Comparison of ENCODE assay signal across 13 cellular contexts in genomic region chr5:131974956-131975726, GRCh38. TPM values are rescaled to one million over a fixed set of nuclear protein-coding genes. Genes with fewer than 3 reads are reported as not detected.
DNase-seq lines count a peak whose midpoint lies in the region; ATAC-seq, FAIRE-seq and TF ChIP-seq lines count a peak whose summit lies in the region.
"Had no signal": no experiment of that assay in that cellular context is flagged by ENCODE, and none has a peak within 500 bp of the region (broad histone marks: within the 10 kb centered on the region; RNA-seq: fewer than 3 reads in every experiment).

No MANE protein-coding gene starts in this region.

- POLR2A ChIA-PET in HepG2 (lab: Yijun Ruan, JAX) = no interaction called here

- H3K4me3 ChIP-seq in HepG2 (replicated peaks in 1 of 3; ENCODE audit: insufficient read depth in 1 of 3, low read depth in 2 of 3, low read length in 3 of 3) (no peak overlapping the region), right lobe of liver (no peak overlapping the region)

- TF ChIP-seq EP300 in HepG2 (IDR thresholded peaks at IDR 0.05; ENCODE audit: low read depth in 2 of 2, low read length in 2 of 2) (no peak), HepG2 (CRISPR knock-in tag; IDR thresholded peaks at IDR 0.05; ENCODE audit: borderline replicate concordance) (no peak)

- H3K9me3 ChIP-seq in HepG2 (ENCODE audit: low read length) = no peaks in the 10 kb centered on the region
- H3K9me3 ChIP-seq in right lobe of liver = no peaks in the 10 kb centered on the region

- FAIRE-seq in HepG2 (lab: Jason Lieb, UNC) = no peak

- no TSS peak for BruUV-seq in HepG2 (replicated peaks; lab: Mats Ljungman, UMichigan)

- intact Hi-C loops in HepG2 (cut with micrococcal nuclease; ENCODE audit: unreplicated experiment) (no loop called here), right lobe of liver (cut with DNase I) (no loop called here)

- peak overlapping the region; percentile 82 for H3K27ac Mint-ChIP-seq in activated naive CD8-positive, alpha-beta T cell treated with anti-CD3 and anti-CD28 coated beads for 36 hours

- peak overlapping the region; percentile 57 for H3K4me3 Mint-ChIP-seq in activated naive CD8-positive, alpha-beta T cell treated with anti-CD3 and anti-CD28 coated beads for 36 hours
- H3K4me3 Mint-ChIP-seq: neural crest cell had no signal

- no peak overlapping the region for H3K4me2 ChIP-seq in HepG2 (ENCODE audit: low read depth, low read length)

- H3K4me1 ChIP-seq in HepG2 (ENCODE audit: insufficient read depth, low read length) = peaks cover 16% of the 10 kb centered on the region
- no peaks in the 10 kb centered on the region for H3K4me1 ChIP-seq in right lobe of liver

- H3K27me3 Mint-ChIP-seq in activated naive CD8-positive, alpha-beta T cell treated with anti-CD3 and anti-CD28 coated beads for 36 hours = no peaks in the 10 kb centered on the region

- no peaks in the 10 kb centered on the region for H3K79me2 ChIP-seq in HepG2 (ENCODE audit: insufficient read depth, low read length)

- H4K20me1 ChIP-seq in HepG2 (ENCODE audit: insufficient read depth, low read length) = no peaks in the 10 kb centered on the region

- no peaks in the 10 kb centered on the region for H3K27me3 ChIP-seq in HepG2 (ENCODE audit: control insufficient read depth in 1 of 2, insufficient read depth in 2 of 2, low read length in 2 of 2)
- no peaks in the 10 kb centered on the region for H3K27me3 ChIP-seq in right lobe of liver

- H2AFZ ChIP-seq in HepG2 (ENCODE audit: low read length) = no peak overlapping the region

- CTCF ChIA-PET in HepG2 (lab: Yijun Ruan, JAX; ENCODE audit: low intra/inter-chr PET ratio, low total read pairs) = no interaction called here

- peaks cover 38% of the 10 kb centered on the region for H3K4me1 Mint-ChIP-seq in activated naive CD8-positive, alpha-beta T cell treated with anti-CD3 and anti-CD28 coated beads for 36 hours

- no peak overlapping the region for H3K27ac ChIP-seq in HepG2 (ENCODE audit: extremely low read length, insufficient read depth, low read length)
- H3K27ac ChIP-seq in right lobe of liver = no peak overlapping the region

- WGBS in HepG2 (ENCODE audit: low lambda C conversion rate) = 79% methylated on average over 10 of the region's 12 CpGs
- WGBS in right lobe of liver (ENCODE audit: insufficient coverage, low coverage, low lambda C conversion rate, missing lambda C conversion rate) = 66% methylated on average over 7 of the region's 12 CpGs

- no peak for TF ChIP-seq CTCF in HepG2 (CRISPR knock-in tag; IDR thresholded peaks at IDR 0.05)
- TF ChIP-seq CTCF in right lobe of liver (IDR thresholded peaks at IDR 0.05) = no peak

- DNase-seq in HepG2 (ENCODE audit: low spot score) (no peak), right lobe of liver (no peak), mucosa of gallbladder (ENCODE audit: low spot score) (peak; percentile 9), HUDEP-2 (lab: John Stamatoyannopoulos, UW; ENCODE audit: unreplicated experiment in 76 of 76) (no peak), DMS79 (lab: John Stamatoyannopoulos, UW) (no peak)
- DNase-seq in activated naive CD8-positive, alpha-beta T cell treated with anti-CD3 and anti-CD28 coated beads for 36 hours = no peak
- DNase-seq in stimulated activated CD4-positive, alpha-beta T cell treated with anti-CD3 and anti-CD28 coated beads, Interleukin-15, amount 100 ng/mL, for 24 hours = no peak
- DNase-seq: anterior cingulate cortex, foreskin melanocyte, Kasumi-1 had no signal

- H3K9me3 Mint-ChIP-seq in activated naive CD8-positive, alpha-beta T cell treated with anti-CD3 and anti-CD28 coated beads for 36 hours = no peaks in the 10 kb centered on the region
- H3K9me3 Mint-ChIP-seq: neural crest cell had no signal

- H3K36me3 Mint-ChIP-seq in activated naive CD8-positive, alpha-beta T cell treated with anti-CD3 and anti-CD28 coated beads for 36 hours = no peaks in the 10 kb centered on the region

- in situ Hi-C loops in HepG2 (cut with HindIII; ENCODE audit: extremely low pct_ligation_motif_present, low pct_unique_long_range_greater_than_20kb) = no loop called here

- TF ChIP-seq POLR2A in HepG2 (IDR thresholded peaks at IDR 0.05; ENCODE audit: insufficient read depth in 1 of 2, low read depth in 2 of 2, low read length in 2 of 2) = no peak
- no peak for TF ChIP-seq POLR2A in right lobe of liver (IDR thresholded peaks at IDR 0.05)

- H3K36me3 ChIP-seq in HepG2 (replicated peaks in 1 of 2; ENCODE audit: control insufficient read depth in 1 of 2, insufficient read depth in 2 of 2, low read length in 2 of 2) = no peaks in the 10 kb centered on the region
- H3K36me3 ChIP-seq in right lobe of liver = no peaks in the 10 kb centered on the region

- no peak for TF ChIP-seq RAD21 in HepG2 (CRISPR knock-in tag; IDR thresholded peaks at IDR 0.05)

- ATAC-seq in HepG2 (peak; percentile 58), right lobe of liver (no peak), GM21447 (IDR thresholded peaks at IDR 0.05; ENCODE audit: unreplicated experiment) (no peak)
- ATAC-seq: SK-N-SH treated with all-trans-retinoic acid at 6 μM for 48 hours had no signal

- H3K9ac ChIP-seq in HepG2 (ENCODE audit: insufficient read depth, low read depth, low read length) = no peak overlapping the region

RNA-seq across cellular contexts. Expression of gene MEIKIN, which starts 29.7 kb away (rescaled TPM):
- total RNA-seq in HepG2 (2016; rRNA removed; fragmentation: Illumina TruSeq; extraction: Trizol) (not detected in 2 replicates), right lobe of liver (under 1 TPM in 1 of 6 experiments, not detected in 5; 0.55 TPM), mucosa of gallbladder (not detected)
- not detected in 2 replicates for total RNA-seq in HepG2 (2016; cell fraction: cytosol; rRNA removed; fragmentation: Illumina TruSeq; extraction: Trizol; ENCODE audit: low read depth)
- not detected in 2 replicates for total RNA-seq in HepG2 (2016; cell fraction: insoluble cytoplasmic fraction; rRNA removed; fragmentation: Illumina TruSeq; extraction: Trizol)
- total RNA-seq in HepG2 (2016; cell fraction: membrane; rRNA removed; fragmentation: Illumina TruSeq; extraction: Trizol) = not detected in 2 replicates
- not detected in 2 replicates for total RNA-seq in HepG2 (2016; cell fraction: nucleus; rRNA removed; fragmentation: Illumina TruSeq; extraction: Trizol)
- polyA plus RNA-seq in HepG2 (2011; rRNA removed) = not detected in 2 replicates
- polyA plus RNA-seq in HepG2 (2011; cell fraction: cytosol; rRNA removed) = not detected in 2 replicates
- not detected in 2 replicates for polyA plus RNA-seq in HepG2 (2011; cell fraction: nucleus; rRNA removed)
- not detected in 2 replicates for polyA plus RNA-seq in HepG2 (2012)
- polyA plus RNA-seq in HepG2 (2016; cell fraction: cytosol; fragmentation: Illumina TruSeq; extraction: Trizol; ENCODE audit: low read depth) = not detected in 2 replicates
- polyA plus RNA-seq in HepG2 (2016; cell fraction: insoluble cytoplasmic fraction; fragmentation: Illumina TruSeq; extraction: Trizol; ENCODE audit: low read depth) = not detected in 2 replicates
- polyA plus RNA-seq in HepG2 (2016; cell fraction: membrane; fragmentation: Illumina TruSeq; extraction: Trizol; ENCODE audit: low read depth) = not detected in 2 replicates
- polyA plus RNA-seq in HepG2 (2016; cell fraction: nucleus; fragmentation: Illumina TruSeq; extraction: Trizol; ENCODE audit: insufficient read depth, low read depth) = not detected in 2 replicates
- not detected in 2 replicates for polyA minus RNA-seq in HepG2 (2011; rRNA and poly(A)+ RNA removed; ENCODE audit: low replicate concordance)
- not detected in 2 replicates for polyA minus RNA-seq in HepG2 (2011; cell fraction: cytosol; rRNA and poly(A)+ RNA removed)
- polyA minus RNA-seq in HepG2 (2011; cell fraction: nucleus; rRNA and poly(A)+ RNA removed) = not detected in 2 replicates
- total RNA-seq in activated naive CD8-positive, alpha-beta T cell treated with anti-CD3 and anti-CD28 coated beads for 36 hours = not detected
- total RNA-seq: neural crest cell had no signal

RNA-seq across cellular contexts. Expression of gene ACSL6, which starts 36.3 kb away (rescaled TPM):
- total RNA-seq in HepG2 (2016; rRNA removed; fragmentation: Illumina TruSeq; extraction: Trizol) = 2.5 and 3.7 TPM in 2 replicates
- 0.40 and 0.71 TPM in 2 replicates for total RNA-seq in HepG2 (2016; cell fraction: cytosol; rRNA removed; fragmentation: Illumina TruSeq; extraction: Trizol; ENCODE audit: low read depth)
- 2.5 and 3.7 TPM in 2 replicates for total RNA-seq in HepG2 (2016; cell fraction: insoluble cytoplasmic fraction; rRNA removed; fragmentation: Illumina TruSeq; extraction: Trizol)
- 1.2 and 1.4 TPM in 2 replicates for total RNA-seq in HepG2 (2016; cell fraction: membrane; rRNA removed; fragmentation: Illumina TruSeq; extraction: Trizol)
- total RNA-seq in HepG2 (2016; cell fraction: nucleus; rRNA removed; fragmentation: Illumina TruSeq; extraction: Trizol) = 7.7 and 9.1 TPM in 2 replicates
- polyA plus RNA-seq in HepG2 (2011; rRNA removed) = 3.8 and 8.3 TPM in 2 replicates
- 1.2 and 1.9 TPM in 2 replicates for polyA plus RNA-seq in HepG2 (2011; cell fraction: cytosol; rRNA removed)
- 34.1 and 36.0 TPM in 2 replicates for polyA plus RNA-seq in HepG2 (2011; cell fraction: nucleus; rRNA removed)
- 2.4 and 4.2 TPM in 2 replicates for polyA plus RNA-seq in HepG2 (2012)
- polyA plus RNA-seq in HepG2 (2016; cell fraction: cytosol; fragmentation: Illumina TruSeq; extraction: Trizol; ENCODE audit: low read depth) = 0.34 and 0.45 TPM in 2 replicates
- 1.7 and 2.1 TPM in 2 replicates for polyA plus RNA-seq in HepG2 (2016; cell fraction: insoluble cytoplasmic fraction; fragmentation: Illumina TruSeq; extraction: Trizol; ENCODE audit: low read depth)
- polyA plus RNA-seq in HepG2 (2016; cell fraction: membrane; fragmentation: Illumina TruSeq; extraction: Trizol; ENCODE audit: low read depth) = 0.49 and 0.72 TPM in 2 replicates
- polyA plus RNA-seq in HepG2 (2016; cell fraction: nucleus; fragmentation: Illumina TruSeq; extraction: Trizol; ENCODE audit: insufficient read depth, low read depth) = 7.7 and 7.8 TPM in 2 replicates
- 0.35 and 13.5 TPM in 2 replicates for polyA minus RNA-seq in HepG2 (2011; rRNA and poly(A)+ RNA removed; ENCODE audit: low replicate concordance)
- polyA minus RNA-seq in HepG2 (2011; cell fraction: cytosol; rRNA and poly(A)+ RNA removed) = 0.88 and 2.8 TPM in 2 replicates
- 11.3 and 17.3 TPM in 2 replicates for polyA minus RNA-seq in HepG2 (2011; cell fraction: nucleus; rRNA and poly(A)+ RNA removed)
- total RNA-seq in right lobe of liver = 1 to 10 TPM; 1.3 to 6.0 (median 4.6) TPM
- total RNA-seq in activated naive CD8-positive, alpha-beta T cell treated with anti-CD3 and anti-CD28 coated beads for 36 hours = 1 to 10 TPM; 4.6 to 5.8 TPM
- 1.5 TPM for total RNA-seq in mucosa of gallbladder
